In the genomic region with DNA sequence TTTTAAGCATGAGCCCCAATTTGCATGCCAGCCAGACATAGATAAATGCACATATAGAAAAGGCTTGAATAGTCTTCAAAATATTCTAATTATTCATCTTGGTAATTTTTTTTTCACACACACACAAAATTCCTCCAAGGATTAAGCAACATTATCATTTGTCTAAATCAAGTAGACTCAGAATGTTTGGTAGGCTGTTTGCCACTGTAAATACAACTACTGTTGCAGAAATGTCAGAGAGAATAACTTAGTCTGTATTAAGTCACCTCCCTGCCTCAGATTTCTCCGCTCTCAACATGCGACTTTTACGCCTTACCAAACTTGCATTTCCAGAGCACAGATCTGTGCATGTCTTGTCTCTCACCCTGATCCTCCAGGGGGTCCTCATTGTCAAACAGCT, we compare ENCODE assay signal across 25 cellular contexts.
"Had no signal": no experiment of that assay in that cellular context is flagged by ENCODE, and none has a peak within 500 bp of the region (broad histone marks: within the 10 kb centered on the region; RNA-seq: fewer than 3 reads in every experiment).

No MANE protein-coding gene starts in this region.

- H3K36me3 ChIP-seq: stomach, suprapubic skin, thoracic aorta, thyroid gland, tibial artery, tibial nerve, transverse colon, upper lobe of left lung, upper lobe of right lung, uterus, vagina had no signal

- ATAC-seq: stimulated activated effector memory CD8-positive, alpha-beta T cell treated with anti-CD3 and anti-CD28 coated beads, Interleukin-12 subunit alpha, Interleukin-12 subunit beta, amount 100 ng/mL, for 72 hours; stimulated activated memory B cell treated with anti-CD40 and anti-IgM and Interleukin-4, amounts not matched to agents 10 μg/mL and 1 μg/mL and 100 μg/mL, for 72 hours; stimulated activated naive B cell treated with anti-CD40 and anti-IgM and Interleukin-4, amounts not matched to agents 10 μg/mL and 1 μg/mL and 100 μg/mL, for 72 hours; stimulated activated naive CD8-positive, alpha-beta T cell treated with anti-CD3 and anti-CD28 coated beads, Interleukin-15, amount 100 ng/mL, for 72 hours; stimulated activated naive CD8-positive, alpha-beta T cell treated with anti-CD3 and anti-CD28 coated beads, Interleukin-15, Interleukin-2, amounts not matched to agents 100 U/mL and 50 U/mL, for 24 hours; upper lobe of right lung had no signal

- H3K4me3 ChIP-seq: stomach, suprapubic skin, testis, thoracic aorta, thyroid gland, tibial artery, tibial nerve, transverse colon, upper lobe of left lung, upper lobe of right lung, uterus, vagina had no signal

- H3K9me3 ChIP-seq: stomach, suprapubic skin, testis, thoracic aorta, thyroid gland, tibial artery, tibial nerve, transverse colon, upper lobe of left lung, upper lobe of right lung, uterus, vagina had no signal

- H3K4me1 ChIP-seq: stomach, suprapubic skin, testis, thyroid gland, tibial artery, tibial nerve, transverse colon, upper lobe of left lung, upper lobe of right lung, uterus, vagina had no signal

- H3K27me3 ChIP-seq: stomach, suprapubic skin, testis, thyroid gland, tibial nerve, transverse colon, upper lobe of left lung, upper lobe of right lung, uterus, vagina had no signal

- H3K27ac ChIP-seq: stomach, suprapubic skin, testis, thoracic aorta, thyroid gland, tibial artery, tibial nerve, transverse colon, upper lobe of left lung, upper lobe of right lung, uterus, vagina had no signal

- DNase-seq: stimulated activated CD4-positive, alpha-beta T cell treated with anti-CD3 and anti-CD28 coated beads, Interleukin-2, amount 100 ng/mL, for 48 hours; stimulated activated CD4-positive, alpha-beta T cell treated with anti-CD3 and anti-CD28 coated beads, Interleukin-4, amount 100 ng/mL, for 1 hour; stimulated activated CD4-positive, alpha-beta T cell treated with anti-CD3 and anti-CD28 coated beads, Interleukin-4, amount 100 ng/mL, for 24 hours; stimulated activated CD4-positive, alpha-beta T cell treated with anti-CD3 and anti-CD28 coated beads, Interleukin-4, amount 100 ng/mL, for 4 hours; stimulated activated CD8-positive, alpha-beta memory T cell treated with anti-CD3 and anti-CD28 coated beads, Interleukin-4, amount 100 ng/mL, for 48 hours; stimulated activated naive B cell treated with anti-CD40 and anti-IgM and Interleukin-4, amounts not matched to agents 10 μg/mL and 1 μg/mL and 100 μg/mL, for 72 hours; stimulated activated naive CD4-positive, alpha-beta T cell; stimulated activated naive CD4-positive, alpha-beta T cell treated with Interleukin-2 at 50 U/mL for 16 hours; stimulated activated naive CD8-positive, alpha-beta T cell treated with anti-CD3 and anti-CD28 coated beads, Interleukin-15, amount 100 ng/mL, for 72 hours; stimulated activated naive CD8-positive, alpha-beta T cell treated with anti-CD3 and anti-CD28 coated beads, Interleukin-15, Interleukin-2, amounts not matched to agents 100 U/mL and 50 U/mL, for 24 hours; stomach; substantia nigra; testis; thyroid gland; tibial artery; transverse colon; upper lobe of left lung; upper lobe of right lung; uterus had no signal
